8 cellular contexts compared by ENCODE assay signal in genomic region chr1:36160388-36160948, GRCh38. TPM values are rescaled to one million over a fixed set of nuclear protein-coding genes. Genes with fewer than 3 reads are reported as not detected.
A peak's percentile ranks its signal among the peaks of the same experiment; 100 is the strongest.
DNase-seq lines count a peak whose midpoint lies in the region; ATAC-seq and TF ChIP-seq lines count a peak whose summit lies in the region.

No MANE protein-coding gene starts in this region.

- ATAC-seq in CD4-positive, alpha-beta T cell (ENCODE audit: poor library complexity) = no peak
- no peak for ATAC-seq in PC-3
- ATAC-seq in effector memory CD8-positive, alpha-beta T cell (replicated peaks) = no peak
- no peak for ATAC-seq in HG03108 (IDR thresholded peaks at IDR 0.05; ENCODE audit: unreplicated experiment)
- no peak for ATAC-seq in GM19397 (IDR thresholded peaks at IDR 0.05; ENCODE audit: unreplicated experiment)
- ATAC-seq in HG03039 (IDR thresholded peaks at IDR 0.05; ENCODE audit: unreplicated experiment) = no peak

- POLR2A ChIA-PET in CD4-positive, alpha-beta T cell (lab: Charles Lee) = interaction anchor here (0.6 to 5.5 kb wide), 18 partner anchors 10 to 391 kb away, joined by 3 to 194 read pairs (median 5); partner anchors contain the start of genes ADPRS, AGO3, SH3D21 and STK40
- POLR2A ChIA-PET in PC-3 (lab: Charles Lee; ENCODE audit: unreplicated experiment) = interaction anchor here (0.5 to 0.6 kb wide), 2 partner anchors 18 to 22 kb away, joined by 8 to 41 read pairs; no protein-coding TSS in a partner anchor

- no TSS peak for BruUV-seq in PC-3 (replicated peaks; lab: Mats Ljungman, UMichigan)

- H3K9me2 ChIP-seq in PC-3 (replicated peaks; ENCODE audit: low read length) = no peaks in the 10 kb centered on the region

- intact Hi-C loops in CD4-positive, alpha-beta T cell (cut with DNase I, micrococcal nuclease) = loop anchor here in 1 of 2 experiments (5.0 kb wide), 1 partner anchor 62 kb away; the partner anchor contains the start of gene THRAP3
- intact Hi-C loops in PC-3 (cut with micrococcal nuclease) = no loop called here

- peaks cover 24% of the 10 kb centered on the region for H4K20me1 ChIP-seq in PC-3 (ENCODE audit: low read length)
- H4K20me1 ChIP-seq in osteoblast (ENCODE audit: insufficient read depth, low read length) = peaks cover 86% of the 10 kb centered on the region

- peak overlapping the region; percentile 97 for H3K27ac Mint-ChIP-seq in CD4-positive, alpha-beta T cell
- peak overlapping the region; percentile 97 to 99 for H3K27ac Mint-ChIP-seq in effector memory CD8-positive, alpha-beta T cell

- H3K9ac ChIP-seq in PC-3 (ENCODE audit: low read length) = peak overlapping the region; percentile 47

- H3K4me3 ChIP-seq in PC-3 (ENCODE audit: low read length) (peak overlapping the region; percentile 14; the same call in 1 of the 2 replicates), osteoblast (ENCODE audit: insufficient read depth, low read length) (peak overlapping the region; percentile 61)

- H3K79me2 ChIP-seq in PC-3 (ENCODE audit: low read length) = peaks cover 93% of the 10 kb centered on the region
- H3K79me2 ChIP-seq in osteoblast (ENCODE audit: insufficient read depth, low read length) = peaks cover 95% of the 10 kb centered on the region

- CTCF ChIA-PET in CD4-positive, alpha-beta T cell (lab: Charles Lee) = interaction anchor here (1.0 to 6.3 kb wide), 5 partner anchors 10 to 140 kb away, joined by 3 to 74 read pairs (median 4); partner anchors contain the start of gene TRAPPC3
- CTCF ChIA-PET in PC-3 (lab: Charles Lee) = interaction anchor here (0.7 to 0.8 kb wide), 2 partner anchors 12 to 27 kb away, joined by 3 read pairs; no protein-coding TSS in a partner anchor

- H3K36me3 ChIP-seq in PC-3 (ENCODE audit: low read depth, low read length) = no peaks in the 10 kb centered on the region; the same call in 1 of the 2 replicates
- peaks cover 30% of the 10 kb centered on the region for H3K36me3 ChIP-seq in osteoblast (ENCODE audit: insufficient read depth, low read length)

- H3F3A ChIP-seq in PC-3 (ENCODE audit: low read length, unreplicated experiment) = no peaks in the 10 kb centered on the region

- no peaks in the 10 kb centered on the region for H3K27me3 Mint-ChIP-seq in CD4-positive, alpha-beta T cell
- H3K27me3 Mint-ChIP-seq in effector memory CD8-positive, alpha-beta T cell = no peaks in the 10 kb centered on the region

- H3K27ac ChIP-seq in CD4-positive, alpha-beta T cell (ENCODE audit: low read depth, low read length) = peak overlapping the region; percentile 93
- peak overlapping the region; percentile 46 for H3K27ac ChIP-seq in PC-3 (ENCODE audit: low read length)
- peak overlapping the region; percentile 73 for H3K27ac ChIP-seq in osteoblast (ENCODE audit: low read depth, low read length)

- H3K4me3 Mint-ChIP-seq in CD4-positive, alpha-beta T cell = peak overlapping the region; percentile 88
- H3K4me3 Mint-ChIP-seq in effector memory CD8-positive, alpha-beta T cell = peak overlapping the region; percentile 82

- H3K9me3 ChIP-seq in CD4-positive, alpha-beta T cell (ENCODE audit: control insufficient read depth, low read length) = no peaks in the 10 kb centered on the region
- no peaks in the 10 kb centered on the region for H3K9me3 ChIP-seq in PC-3 (ENCODE audit: low read length)
- H3K9me3 ChIP-seq in osteoblast (ENCODE audit: low read depth, low read length) = no peaks in the 10 kb centered on the region

- peaks cover 49% of the 10 kb centered on the region for H3K36me3 Mint-ChIP-seq in CD4-positive, alpha-beta T cell (ENCODE audit: low read depth)
- H3K36me3 Mint-ChIP-seq in effector memory CD8-positive, alpha-beta T cell (ENCODE audit: insufficient read depth) = peaks cover 33% of the 10 kb centered on the region

- H2AFZ ChIP-seq in PC-3 (ENCODE audit: low read length) = no peak overlapping the region
- peak overlapping the region; percentile 58 for H2AFZ ChIP-seq in osteoblast (ENCODE audit: low read length)

- H3K27me3 ChIP-seq in CD4-positive, alpha-beta T cell (ENCODE audit: control insufficient read depth, insufficient read depth, low read length) = no peaks in the 10 kb centered on the region
- no peaks in the 10 kb centered on the region for H3K27me3 ChIP-seq in PC-3 (ENCODE audit: low read length)
- no peaks in the 10 kb centered on the region for H3K27me3 ChIP-seq in osteoblast (ENCODE audit: insufficient read depth, low read length)

- no peak for DNase-seq in CD4-positive, alpha-beta T cell
- DNase-seq in PC-3 = no peak
- no peak for DNase-seq in effector memory CD8-positive, alpha-beta T cell
- DNase-seq in osteoblast (ENCODE audit: insufficient read length, low spot score, missing footprints) = no peak
- DNase-seq in globus pallidus (ENCODE audit: low spot score) = no peak

- no peaks in the 10 kb centered on the region for H3K9me3 Mint-ChIP-seq in CD4-positive, alpha-beta T cell
- H3K9me3 Mint-ChIP-seq in effector memory CD8-positive, alpha-beta T cell = no peaks in the 10 kb centered on the region

- H3K4me1 ChIP-seq in PC-3 (ENCODE audit: insufficient read depth, low read length) (peaks cover 48% of the 10 kb centered on the region), osteoblast (ENCODE audit: insufficient read depth, low read length) (peaks cover 58% of the 10 kb centered on the region)

- no peak for TF ChIP-seq CTCF in CD4-positive, alpha-beta T cell (IDR thresholded peaks at IDR 0.05)
- TF ChIP-seq CTCF in PC-3 (conservative IDR thresholded peaks at IDR 0.05; ENCODE audit: low read depth, low read length) = no peak
- TF ChIP-seq CTCF in osteoblast (IDR thresholded peaks at IDR 0.05; ENCODE audit: extremely low read depth, low read depth, low read length) = no peak

- H3K4me2 ChIP-seq in PC-3 (ENCODE audit: low read length) (peak overlapping the region; percentile 48), osteoblast (ENCODE audit: insufficient read depth, low read length) (peak overlapping the region; percentile 70)

- H3K4me1 Mint-ChIP-seq in CD4-positive, alpha-beta T cell (ENCODE audit: low read depth) = peaks cover 74% of the 10 kb centered on the region
- H3K4me1 Mint-ChIP-seq in effector memory CD8-positive, alpha-beta T cell (ENCODE audit: low read depth in 2 of 2) = peaks cover 58 to 66% of the 10 kb centered on the region in 2 donors

RNA-seq across cellular contexts. Expression of gene MAP7D1, which starts 4.5 kb away (rescaled TPM):
- 100 to 1,000 TPM; 156 to 163 TPM for total RNA-seq in CD4-positive, alpha-beta T cell
- total RNA-seq in PC-3 (2014; rRNA removed) (113 and 160 TPM in 2 replicates), osteoblast (106 and 132 TPM in 2 replicates)

RNA-seq across cellular contexts. Expression of gene TRAPPC3, which starts 11.2 kb away (rescaled TPM):
- 10 to 100 TPM; 18.4 to 21.3 TPM for total RNA-seq in CD4-positive, alpha-beta T cell
- total RNA-seq in PC-3 (2014; rRNA removed) = 119 and 236 TPM in 2 replicates
- 93.4 and 111 TPM in 2 replicates for total RNA-seq in osteoblast

RNA-seq across cellular contexts. Expression of gene COL8A2, which starts 35.4 kb away (rescaled TPM):
- total RNA-seq in CD4-positive, alpha-beta T cell = under 1 TPM; 0.05 to 0.06 TPM
- total RNA-seq in PC-3 (2014; rRNA removed) (0.26 and 0.58 TPM in 2 replicates), osteoblast (12.7 and 15.2 TPM in 2 replicates)
